Comparison of ENCODE assay signal across 19 cellular contexts in the genomic region with DNA sequence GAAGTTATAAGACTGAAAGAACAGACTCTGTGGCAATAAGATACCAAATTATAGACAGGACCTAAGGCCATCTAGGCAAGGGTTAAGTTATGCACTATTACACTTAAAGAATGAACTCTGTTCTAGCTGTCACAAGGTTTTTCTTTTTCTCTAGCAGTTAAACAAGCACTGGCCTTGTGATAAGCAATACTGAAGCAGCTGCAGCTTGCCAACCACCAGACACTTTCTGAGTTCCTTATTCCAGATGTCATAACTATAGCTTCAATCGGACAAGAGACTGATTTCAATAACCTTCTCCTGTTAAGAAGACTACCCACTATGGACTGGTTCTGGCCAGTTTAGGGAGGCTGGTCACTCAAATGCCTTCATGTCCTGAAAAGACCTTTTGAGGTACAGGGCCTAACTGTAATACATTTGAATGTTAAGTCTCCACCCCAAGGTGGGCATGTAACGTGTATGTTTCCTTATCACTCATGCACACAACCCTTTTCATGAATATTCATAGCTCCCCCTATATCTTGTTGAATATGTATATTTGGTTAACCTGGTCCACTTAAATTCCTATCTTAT.
DNase-seq lines count a peak whose midpoint lies in the region; ATAC-seq, FAIRE-seq and TF ChIP-seq lines count a peak whose summit lies in the region.
"Had no signal": no experiment of that assay in that cellular context is flagged by ENCODE, and none has a peak within 500 bp of the region (broad histone marks: within the 10 kb centered on the region; RNA-seq: fewer than 3 reads in every experiment).

No MANE protein-coding gene starts in this region.

- dilution Hi-C loops in keratinocyte (cut with MboI; ENCODE audit: extremely low pct_ligation_motif_present, low sequenced_read_pairs): no loop called here

- H3K79me2 ChIP-seq in SK-N-SH (ENCODE audit: insufficient read depth) (no peaks in the 10 kb centered on the region), keratinocyte (ENCODE audit: control insufficient read depth, insufficient read depth, low read length) (no peaks in the 10 kb centered on the region)

- no peaks in the 10 kb centered on the region for H3K9me1 ChIP-seq in keratinocyte (ENCODE audit: control insufficient read depth, extremely low read depth, insufficient read depth, low read length)

- no peak for TF ChIP-seq CTCF in SK-N-SH (IDR thresholded peaks at IDR 0.05)
- TF ChIP-seq CTCF in keratinocyte (optimal IDR thresholded peaks at IDR 0.05 in 1 of 3, IDR thresholded peaks at IDR 0.05 in 1 of 3, conservative IDR thresholded peaks at IDR 0.05 in 1 of 3; ENCODE audit: extremely low read depth in 1 of 3, insufficient read depth in 2 of 3, low read length in 3 of 3): no peak

- intact Hi-C loops in sciatic nerve (cut with DNase I): no loop called here

- H3K4me3 ChIP-seq in SK-N-SH (ENCODE audit: low read depth in 2 of 2, low read length in 1 of 2): no peak overlapping the region
- no peak overlapping the region for H3K4me3 ChIP-seq in keratinocyte (ENCODE audit: control insufficient read depth in 2 of 3, extremely low read depth in 1 of 3, insufficient read depth in 2 of 3, low read depth in 1 of 3, low read length in 3 of 3)
- H3K4me3 ChIP-seq: BLaER1, HAP-1, PC-9 had no signal

- DNase-seq in SK-N-SH (no peak), erythroblast (lab: John Stamatoyannopoulos, UW) (peak; percentile 3 to 31), keratinocyte (ENCODE audit: low read depth, low spot score) (no peak), renal cortical epithelial cell (ENCODE audit: low read depth) (peak; percentile 43), AG08395 (ENCODE audit: low spot score) (no peak), sciatic nerve (ENCODE audit: low spot score) (no peak)
- DNase-seq in activated CD4-positive, alpha-beta T cell treated with anti-CD3 and anti-CD28 coated beads, Interleukin-2, amount 50 U/mL, for 1 hour: no peak
- DNase-seq: CD8-positive, alpha-beta T cell; NCI-H1417; NCI-H1930; NCI-H446; PC-9 had no signal

- H4K20me1 ChIP-seq in SK-N-SH (ENCODE audit: insufficient read depth): no peaks in the 10 kb centered on the region
- no peaks in the 10 kb centered on the region for H4K20me1 ChIP-seq in keratinocyte (ENCODE audit: control insufficient read depth, extremely low read depth, insufficient read depth, low read length)
- H4K20me1 ChIP-seq: BLaER1 had no signal

- H3K9me2 ChIP-seq in SK-N-SH: no peaks in the 10 kb centered on the region

- no peak overlapping the region for H3K9ac ChIP-seq in SK-N-SH
- H3K9ac ChIP-seq in keratinocyte (ENCODE audit: control insufficient read depth, extremely low read depth, insufficient read depth, low read length): no peak overlapping the region
- H3K9ac ChIP-seq: BLaER1 had no signal

- no peak overlapping the region for H3K27ac ChIP-seq in SK-N-SH (ENCODE audit: low read depth in 2 of 2, low read length in 1 of 2)
- no peak overlapping the region for H3K27ac ChIP-seq in keratinocyte (ENCODE audit: control insufficient read depth, insufficient read depth, low read length)
- H3K27ac ChIP-seq: 22Rv1, BLaER1, HL-60, PC-9 had no signal

- H2AFZ ChIP-seq in SK-N-SH (ENCODE audit: low read depth) (peak overlapping the region; percentile 36; the same call in 1 of the 2 replicates), keratinocyte (ENCODE audit: control insufficient read depth, low read length) (no peak overlapping the region)
- H2AFZ ChIP-seq: PC-9 had no signal

- 0 out of 2 replicates have a peak, but pooled peaks cover 3% of the 10 kb centered on the region for H3K9me3 ChIP-seq in SK-N-SH
- no peaks in the 10 kb centered on the region for H3K9me3 ChIP-seq in keratinocyte (ENCODE audit: control insufficient read depth, low read depth, low read length)
- H3K9me3 ChIP-seq: HAP-1 had no signal

- H3K27me3 ChIP-seq in SK-N-SH (ENCODE audit: insufficient read depth): no peaks in the 10 kb centered on the region
- no peaks in the 10 kb centered on the region for H3K27me3 ChIP-seq in keratinocyte (ENCODE audit: control insufficient read depth, extremely low read depth, insufficient read depth, low read length)
- H3K27me3 ChIP-seq: BLaER1 had no signal

- TF ChIP-seq RAD21 in SK-N-SH (IDR thresholded peaks at IDR 0.05; ENCODE audit: low read length): no peak

- H3K4me1 ChIP-seq in SK-N-SH (ENCODE audit: control insufficient read depth in 1 of 2, insufficient read depth in 2 of 2, low read depth in 1 of 2, low read length in 1 of 2) (peaks cover 0 to 10% of the 10 kb centered on the region in 2 experiments; a peak in 1 of 4 replicates), keratinocyte (ENCODE audit: control insufficient read depth, extremely low read depth, insufficient read depth, low read length) (no peaks in the 10 kb centered on the region)
- H3K4me1 ChIP-seq: BLaER1, HAP-1 had no signal

- peaks cover 17% of the 10 kb centered on the region for H3F3A ChIP-seq in SK-N-SH (replicated peaks; ENCODE audit: insufficient read depth)

- no peak for TF ChIP-seq POLR2A in erythroblast (IDR thresholded peaks at IDR 0.05; ENCODE audit: low read length)

- no peak for TF ChIP-seq EP300 in SK-N-SH (IDR thresholded peaks at IDR 0.05; ENCODE audit: borderline replicate concordance in 1 of 2, low read depth in 1 of 2, low read length in 1 of 2)

- H3K36me3 ChIP-seq in SK-N-SH (replicated peaks in 1 of 2; ENCODE audit: control insufficient read depth in 1 of 2, insufficient read depth in 2 of 2, low read length in 1 of 2) (no peaks in the 10 kb centered on the region), keratinocyte (ENCODE audit: control insufficient read depth in 2 of 2, extremely low read depth in 1 of 2, insufficient read depth in 2 of 2, low read length in 2 of 2) (no peaks in the 10 kb centered on the region)
- H3K36me3 ChIP-seq: HAP-1 had no signal

- H3K4me2 ChIP-seq in SK-N-SH (0 out of 2 replicates have a peak overlapping the region, but pooled peaks have one; percentile 13), keratinocyte (ENCODE audit: control insufficient read depth, extremely low read depth, insufficient read depth, low read depth, low read length) (no peak overlapping the region)
- H3K4me2 ChIP-seq: BLaER1, PC-9 had no signal

- POLR2A ChIA-PET in SK-N-SH (lab: Yijun Ruan, JAX): no interaction called here

- WGBS in SK-N-SH (ENCODE audit: low lambda C conversion rate): 94% methylated on average over 2 of the region's 2 CpGs

- CTCF ChIA-PET in SK-N-SH (lab: Yijun Ruan, JAX): no interaction called here

- FAIRE-seq in keratinocyte (lab: Jason Lieb, UNC): peak; percentile 36
- FAIRE-seq: GM19239, HTR-8/SVneo had no signal

- ATAC-seq in SK-N-SH treated with all-trans-retinoic acid at 6 μM for 48 hours: no peak
- ATAC-seq in sciatic nerve: no peak
- ATAC-seq: CD8-positive, alpha-beta T cell had no signal

TF ChIP-seq in SK-N-SH, 30 proteins besides CTCF, POLR2A, EP300 and RAD21 (continues in another document):
- TF ChIP-seq ELF1 (IDR thresholded peaks at IDR 0.05) (no peak), RCOR1 (IDR thresholded peaks at IDR 0.05; ENCODE audit: low read length) (no peak), JUND (IDR thresholded peaks at IDR 0.05) (no peak), RXRA (IDR thresholded peaks at IDR 0.05; ENCODE audit: borderline replicate concordance, low read depth) (no peak), RFX5 (IDR thresholded peaks at IDR 0.05; ENCODE audit: low read length) (no peak), FOXM1 (IDR thresholded peaks at IDR 0.05; ENCODE audit: low read depth) (no peak)

TF ChIP-seq in SK-N-SH treated with all-trans-retinoic acid at 6 μM for 48 hours, 23 proteins besides CTCF, POLR2A, EP300 and RAD21 (continues in another document):
- no peak for TF ChIP-seq ARNTL (CRISPR knock-in tag; IDR thresholded peaks at IDR 0.05; ENCODE audit: borderline replicate concordance, low read depth)
- TF ChIP-seq ESRRG (CRISPR knock-in tag; IDR thresholded peaks at IDR 0.05): no peak
- no peak for TF ChIP-seq BACH2 (CRISPR knock-in tag; IDR thresholded peaks at IDR 0.05; ENCODE audit: borderline replicate concordance)
- TF ChIP-seq, protein P1, sequence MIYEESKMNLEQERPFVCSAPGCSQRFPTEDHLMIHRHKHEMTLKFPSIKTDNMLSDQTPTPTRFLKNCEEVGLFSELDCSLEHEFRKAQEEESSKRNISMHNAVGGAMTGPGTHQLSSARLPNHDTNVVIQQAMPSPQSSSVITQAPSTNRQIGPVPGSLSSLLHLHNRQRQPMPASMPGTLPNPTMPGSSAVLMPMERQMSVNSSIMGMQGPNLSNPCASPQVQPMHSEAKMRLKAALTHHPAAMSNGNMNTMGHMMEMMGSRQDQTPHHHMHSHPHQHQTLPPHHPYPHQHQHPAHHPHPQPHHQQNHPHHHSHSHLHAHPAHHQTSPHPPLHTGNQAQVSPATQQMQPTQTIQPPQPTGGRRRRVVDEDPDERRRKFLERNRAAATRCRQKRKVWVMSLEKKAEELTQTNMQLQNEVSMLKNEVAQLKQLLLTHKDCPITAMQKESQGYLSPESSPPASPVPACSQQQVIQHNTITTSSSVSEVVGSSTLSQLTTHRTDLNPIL (CRISPR knock-in tag; IDR thresholded peaks at IDR 0.05; ENCODE audit: low read depth): no peak
- TF ChIP-seq, protein P2, sequence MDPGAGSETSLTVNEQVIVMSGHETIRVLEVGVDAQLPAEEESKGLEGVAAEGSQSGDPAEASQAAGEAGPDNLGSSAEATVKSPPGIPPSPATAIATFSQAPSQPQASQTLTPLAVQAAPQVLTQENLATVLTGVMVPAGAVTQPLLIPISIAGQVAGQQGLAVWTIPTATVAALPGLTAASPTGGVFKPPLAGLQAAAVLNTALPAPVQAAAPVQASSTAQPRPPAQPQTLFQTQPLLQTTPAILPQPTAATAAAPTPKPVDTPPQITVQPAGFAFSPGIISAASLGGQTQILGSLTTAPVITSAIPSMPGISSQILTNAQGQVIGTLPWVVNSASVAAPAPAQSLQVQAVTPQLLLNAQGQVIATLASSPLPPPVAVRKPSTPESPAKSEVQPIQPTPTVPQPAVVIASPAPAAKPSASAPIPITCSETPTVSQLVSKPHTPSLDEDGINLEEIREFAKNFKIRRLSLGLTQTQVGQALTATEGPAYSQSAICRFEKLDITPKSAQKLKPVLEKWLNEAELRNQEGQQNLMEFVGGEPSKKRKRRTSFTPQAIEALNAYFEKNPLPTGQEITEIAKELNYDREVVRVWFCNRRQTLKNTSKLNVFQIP (CRISPR knock-in tag; IDR thresholded peaks at IDR 0.05; ENCODE audit: borderline replicate concordance, low read depth): no peak
- no peak for TF ChIP-seq TCF4 (CRISPR knock-in tag; IDR thresholded peaks at IDR 0.05; ENCODE audit: borderline replicate concordance)
- TF ChIP-seq ZNF70 (CRISPR knock-in tag; IDR thresholded peaks at IDR 0.05): no peak
- TF ChIP-seq PPARA (CRISPR knock-in tag; IDR thresholded peaks at IDR 0.05; ENCODE audit: borderline replicate concordance): no peak
- TF ChIP-seq ZFP3 (CRISPR knock-in tag; IDR thresholded peaks at IDR 0.05): no peak

Comparison
In these comparisons a context has a peak if more than half of its experiments do, and no peak if none do; other contexts are left out.
1. DNase-seq: peak in erythroblast (2 of 2) and renal cortical epithelial cell (single experiment); none in SK-N-SH (single experiment), keratinocyte (single experiment), AG08395 (single experiment), sciatic nerve (single experiment) and activated CD4-positive, alpha-beta T cell treated with anti-CD3 and anti-CD28 coated beads, Interleukin-2, amount 50 U/mL, for 1 hour (single experiment).